Comparison of ENCODE assay signal across 12 cellular contexts in the genomic region with DNA sequence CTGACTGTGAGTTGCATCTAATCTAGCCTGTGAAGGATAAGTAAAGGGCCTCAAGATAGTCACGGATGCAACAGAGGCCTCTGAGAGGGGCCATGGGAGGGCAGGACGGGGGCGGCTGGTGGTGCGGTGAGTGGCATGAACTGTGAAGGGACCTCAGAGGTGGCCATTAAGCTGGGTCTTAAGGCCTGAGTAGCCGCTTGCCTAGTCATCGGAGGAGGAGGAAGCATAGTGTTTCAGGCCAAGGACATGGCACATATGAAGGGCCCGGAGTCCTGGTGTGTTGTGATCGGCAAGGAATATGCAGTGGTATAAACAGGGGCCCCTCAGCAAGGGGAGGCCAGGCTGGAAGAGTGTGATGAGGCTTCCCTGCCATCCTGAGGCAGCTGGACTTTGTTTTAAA. TPM values are rescaled to one million over a fixed set of nuclear protein-coding genes. Genes with fewer than 3 reads are reported as not detected.
DNase-seq lines count a peak whose midpoint lies in the region; ATAC-seq and TF ChIP-seq lines count a peak whose summit lies in the region.
"Had no signal": no experiment of that assay in that cellular context is flagged by ENCODE, and none has a peak within 500 bp of the region (broad histone marks: within the 10 kb centered on the region; RNA-seq: fewer than 3 reads in every experiment).

No MANE protein-coding gene starts in this region.

- H3K4me3 ChIP-seq in BLaER1 (no peak overlapping the region), PC-3 (ENCODE audit: low read length) (peak overlapping the region; percentile 88; the same call in 1 of the 2 replicates), fibroblast of the aortic adventitia (ENCODE audit: low read depth, low read length) (peak overlapping the region; percentile 96), prostate gland (no peak overlapping the region)
- H3K4me3 ChIP-seq: GM12878 had no signal

- CTCF ChIA-PET in PC-3 (lab: Charles Lee) = no interaction called here

- no TSS peak for BruUV-seq in PC-3 (replicated peaks; lab: Mats Ljungman, UMichigan)

- H3K36me3 ChIP-seq in BLaER1 (peaks cover 27% of the 10 kb centered on the region; the same call in 1 of the 2 replicates), PC-3 (ENCODE audit: low read depth, low read length) (no peaks in the 10 kb centered on the region), prostate gland (no peaks in the 10 kb centered on the region)

- no peak for DNase-seq in PC-3
- DNase-seq in fibroblast of the aortic adventitia (ENCODE audit: low read depth) = no peak
- DNase-seq in prostate gland (ENCODE audit: low spot score) = no peak
- no peak for DNase-seq in stimulated activated CD4-positive, alpha-beta T cell treated with anti-CD3 and anti-CD28 coated beads, Interleukin-1b, Interleukin-23, amount 100 ng/mL, for 48 hours
- DNase-seq in NCI-H2081 treated with DMSO at 0.1 percent for 48 hours (lab: John Stamatoyannopoulos, UW) = no peak
- DNase-seq: left colon; NK-92 treated with Interleukin-12 subunit alpha and Interleukin-12 subunit beta, amount 100 ng/mL, for 24 hours; stimulated activated CD4-positive, alpha-beta T cell treated with anti-CD3 and anti-CD28 coated beads, Interleukin-12 subunit alpha, Interleukin-12 subunit beta, amount 100 ng/mL, for 4 hours had no signal

- peaks cover 74% of the 10 kb centered on the region for H3K4me1 ChIP-seq in BLaER1
- H3K4me1 ChIP-seq in PC-3 (ENCODE audit: insufficient read depth, low read length) = peaks cover 76% of the 10 kb centered on the region
- H3K4me1 ChIP-seq in prostate gland (replicated peaks) = peaks cover 45% of the 10 kb centered on the region

- H3K9ac ChIP-seq in BLaER1 = peak overlapping the region; percentile 15; the same call in 1 of the 2 replicates
- H3K9ac ChIP-seq in PC-3 (ENCODE audit: low read length) = no peak overlapping the region

- intact Hi-C loops in PC-3 (cut with micrococcal nuclease) = loop anchor here (10.0 kb wide), 1 partner anchor 54 kb away; the partner anchor contains the start of gene TRIOBP
- intact Hi-C loops in prostate gland (cut with DNase I) = no loop called here

- POLR2A ChIA-PET in PC-3 (lab: Charles Lee; ENCODE audit: unreplicated experiment) = no interaction called here

- H3K9me3 ChIP-seq in BLaER1 (no peaks in the 10 kb centered on the region), PC-3 (ENCODE audit: low read length) (no peaks in the 10 kb centered on the region), prostate gland (no peaks in the 10 kb centered on the region)

- H3K4me2 ChIP-seq in BLaER1 (no peak overlapping the region), PC-3 (ENCODE audit: low read length) (peak overlapping the region; percentile 99)

- H3K9me2 ChIP-seq in PC-3 (replicated peaks; ENCODE audit: low read length) = no peaks in the 10 kb centered on the region

- no peak for TF ChIP-seq POLR2A in prostate gland (IDR thresholded peaks at IDR 0.05)

- no peaks in the 10 kb centered on the region for H3K27me3 ChIP-seq in BLaER1
- H3K27me3 ChIP-seq in PC-3 (ENCODE audit: low read length) = no peaks in the 10 kb centered on the region
- no peaks in the 10 kb centered on the region for H3K27me3 ChIP-seq in prostate gland (replicated peaks; ENCODE audit: insufficient read depth)

- peaks cover 58% of the 10 kb centered on the region for H4K20me1 ChIP-seq in BLaER1
- H4K20me1 ChIP-seq in PC-3 (ENCODE audit: low read length) = no peaks in the 10 kb centered on the region

- no peak for ATAC-seq in PC-3
- no peak for ATAC-seq in HG03039 (IDR thresholded peaks at IDR 0.05; ENCODE audit: unreplicated experiment)
- no peak for ATAC-seq in GM21619 (IDR thresholded peaks at IDR 0.05; ENCODE audit: unreplicated experiment)
- ATAC-seq: GM12878, left colon had no signal

- no peaks in the 10 kb centered on the region for H3F3A ChIP-seq in PC-3 (ENCODE audit: low read length, unreplicated experiment)

- TF ChIP-seq CTCF in PC-3 (conservative IDR thresholded peaks at IDR 0.05; ENCODE audit: low read depth, low read length) (no peak), fibroblast of the aortic adventitia (IDR thresholded peaks at IDR 0.05; ENCODE audit: insufficient read depth, low read length) (no peak), prostate gland (IDR thresholded peaks at IDR 0.05) (no peak)

- peaks cover 72% of the 10 kb centered on the region for H3K79me2 ChIP-seq in PC-3 (ENCODE audit: low read length)

- H3K27ac ChIP-seq in BLaER1 (no peak overlapping the region), PC-3 (ENCODE audit: low read length) (peak overlapping the region; percentile 7; the same call in 1 of the 2 replicates), prostate gland (peak overlapping the region; percentile 86 to 94)

- WGBS in prostate gland = 62% methylated on average over 8 of the region's 8 CpGs

- H2AFZ ChIP-seq in PC-3 (ENCODE audit: low read length) = no peak overlapping the region

RNA-seq across cellular contexts. Expression of gene TRIOBP, which starts 51.8 kb away (rescaled TPM):
- total RNA-seq in PC-3 (2014; rRNA removed) (64.5 and 74.8 TPM in 2 replicates), fibroblast of the aortic adventitia (ENCODE audit: low replicate concordance) (150 and 151 TPM in 2 replicates), prostate gland (100 to 1,000 TPM; 114 to 115 TPM)

RNA-seq across cellular contexts. Expression of gene GCAT, which starts 59.1 kb away (rescaled TPM):
- 26.0 and 33.3 TPM in 2 replicates for total RNA-seq in PC-3 (2014; rRNA removed)
- 13.1 and 16.2 TPM in 2 replicates for total RNA-seq in fibroblast of the aortic adventitia (ENCODE audit: low replicate concordance)
- 10 to 100 TPM; 37.8 to 92.7 TPM for total RNA-seq in prostate gland

Comparison
In these comparisons a context has a peak if more than half of its experiments do, and no peak if none do; other contexts are left out.
1. H3K4me3 ChIP-seq: peak in PC-3 (single experiment) and fibroblast of the aortic adventitia (single experiment); none in BLaER1 (single experiment) and prostate gland (0 of 2).